In genomic region chr2:46034535-46034934, GRCh38 we compare ENCODE assay signal across 1 cellular context.
TF ChIP-seq lines count a peak whose summit lies in the region.

No MANE protein-coding gene starts in this region.

TF ChIP-seq in SK-N-SH treated with all-trans-retinoic acid at 6 μM for 48 hours, 23 proteins besides CTCF, POLR2A, EP300 and RAD21 (continued from another document):
- no peak for TF ChIP-seq ZC3H10 (CRISPR knock-in tag; IDR thresholded peaks at IDR 0.05)
- no peak for TF ChIP-seq TCF4 (CRISPR knock-in tag; IDR thresholded peaks at IDR 0.05; ENCODE audit: borderline replicate concordance)
- TF ChIP-seq ZFP3 (CRISPR knock-in tag; IDR thresholded peaks at IDR 0.05): no peak
- no peak for TF ChIP-seq GLIS3 (CRISPR knock-in tag; IDR thresholded peaks at IDR 0.05)
- TF ChIP-seq CREB5 (CRISPR knock-in tag; IDR thresholded peaks at IDR 0.05; ENCODE audit: low read depth): no peak
